ENCODE assay signal across 8 cellular contexts in the genomic region with DNA sequence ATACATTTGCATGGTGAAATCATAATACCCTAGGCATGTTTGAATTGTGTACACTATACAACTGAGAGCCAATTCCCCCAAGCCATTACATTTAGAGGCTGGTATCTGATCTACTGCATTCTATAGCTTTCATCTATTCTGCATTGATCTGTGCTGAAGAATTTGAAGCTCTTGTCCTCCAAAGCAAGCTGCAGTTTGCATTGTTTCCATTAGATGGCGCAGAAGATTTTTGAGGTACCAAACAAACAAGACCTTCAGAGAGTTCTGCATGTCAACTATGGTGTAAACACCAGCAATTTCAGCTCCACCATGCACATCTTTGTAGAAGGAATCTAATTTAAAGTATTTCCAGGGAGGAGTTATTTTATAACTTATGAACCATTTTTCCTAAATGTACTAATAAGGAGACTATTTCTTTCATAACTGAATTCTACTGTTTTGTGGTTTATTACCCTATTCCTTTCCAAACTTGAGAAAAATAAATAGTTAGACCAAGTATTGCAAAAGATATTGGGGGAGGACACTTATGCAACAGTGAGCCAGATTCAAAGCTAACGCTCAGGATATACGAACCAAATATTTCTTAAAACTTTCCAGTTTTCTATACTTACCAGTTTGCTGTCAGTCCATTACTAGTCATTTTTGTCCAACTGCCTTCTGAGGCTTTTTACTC.
DNase-seq lines count a peak whose midpoint lies in the region; TF ChIP-seq lines count a peak whose summit lies in the region.

No MANE protein-coding gene starts in this region.

- no peaks in the 10 kb centered on the region for H3K79me2 ChIP-seq in SK-N-SH (ENCODE audit: insufficient read depth)

- H3K27ac ChIP-seq in SK-N-SH (ENCODE audit: low read depth in 2 of 2, low read length in 1 of 2) = no peak overlapping the region

- H3F3A ChIP-seq in SK-N-SH (replicated peaks; ENCODE audit: insufficient read depth) = no peaks in the 10 kb centered on the region

- no peak overlapping the region for H2AFZ ChIP-seq in SK-N-SH (ENCODE audit: low read depth)

- H3K4me1 ChIP-seq in SK-N-SH (ENCODE audit: control insufficient read depth in 1 of 2, insufficient read depth in 2 of 2, low read depth in 1 of 2, low read length in 1 of 2) = no peaks in the 10 kb centered on the region

- in situ Hi-C loops in astrocyte of the spinal cord (cut with HindIII; ENCODE audit: low sequenced_read_pairs) = no loop called here

- H3K36me3 ChIP-seq in H7 (replicated peaks; ENCODE audit: control insufficient read depth, insufficient read depth, low read length) (no peaks in the 10 kb centered on the region), SK-N-SH (replicated peaks in 1 of 2; ENCODE audit: control insufficient read depth in 1 of 2, insufficient read depth in 2 of 2, low read length in 1 of 2) (no peaks in the 10 kb centered on the region)

- H3K27me3 ChIP-seq in H7 (ENCODE audit: control insufficient read depth, insufficient read depth, low read length) (no peaks in the 10 kb centered on the region), SK-N-SH (ENCODE audit: insufficient read depth) (no peaks in the 10 kb centered on the region)

- TF ChIP-seq EP300 in SK-N-SH (IDR thresholded peaks at IDR 0.05; ENCODE audit: borderline replicate concordance in 1 of 2, low read depth in 1 of 2, low read length in 1 of 2) = no peak

- POLR2A ChIA-PET in SK-N-SH (lab: Yijun Ruan, JAX) = no interaction called here

- no peaks in the 10 kb centered on the region for H3K9me3 ChIP-seq in SK-N-SH

- WGBS in SK-N-SH (ENCODE audit: low lambda C conversion rate) = 7% methylated on average over 3 of the region's 3 CpGs

- DNase-seq in SIG-M5 treated with dmso at 0.1 percent for 504 hours (lab: John Stamatoyannopoulos, UW; ENCODE audit: unreplicated experiment) = peak; percentile 32
- no peak for DNase-seq in SIG-M5 (lab: John Stamatoyannopoulos, UW)
- peak; percentile 11 for DNase-seq in H7
- DNase-seq in M059J (ENCODE audit: low read depth) = peak; percentile 44
- peak; percentile 19 for DNase-seq in SK-N-SH
- DNase-seq in astrocyte of the spinal cord (ENCODE audit: low read depth, low spot score) = peak; percentile 76
- DNase-seq in iPS DF 4.7 (ENCODE audit: extremely low read depth, low spot score) = peak; percentile 83
- peak in 2 of 3 donors; percentile 8 to 73 for DNase-seq in stimulated activated CD4-positive, alpha-beta T cell treated with anti-CD3 and anti-CD28 coated beads, Interleukin-12 subunit alpha, Interleukin-12 subunit beta, amount 100 ng/mL, for 48 hours (ENCODE audit: low read depth in 2 of 3, low spot score in 1 of 3)

- peak; percentile 89 for TF ChIP-seq CTCF in SK-N-SH (IDR thresholded peaks at IDR 0.05)
- peak; percentile 90 for TF ChIP-seq CTCF in astrocyte of the spinal cord (IDR thresholded peaks at IDR 0.05; ENCODE audit: low read depth, low read length)

- H3K4me3 ChIP-seq in H7 (ENCODE audit: insufficient read depth, low read depth, low read length) (no peak overlapping the region), SK-N-SH (ENCODE audit: low read depth in 2 of 2, low read length in 1 of 2) (no peak overlapping the region; a peak in 1 of 4 replicates), astrocyte of the spinal cord (ENCODE audit: low read depth, low read length) (no peak overlapping the region)

- no peaks in the 10 kb centered on the region for H3K9me2 ChIP-seq in SK-N-SH

- no peaks in the 10 kb centered on the region for H4K20me1 ChIP-seq in SK-N-SH (ENCODE audit: insufficient read depth)

- H3K9ac ChIP-seq in SK-N-SH = no peak overlapping the region

- CTCF ChIA-PET in SK-N-SH (lab: Yijun Ruan, JAX) = interaction anchor here (0.6 to 2.1 kb wide), 25 partner anchors 8 to 836 kb away, joined by 3 to 31 read pairs (median 4); no protein-coding TSS in a partner anchor

- peak; percentile 70 for TF ChIP-seq RAD21 in SK-N-SH (IDR thresholded peaks at IDR 0.05; ENCODE audit: low read length)

- H3K4me2 ChIP-seq in SK-N-SH = no peak overlapping the region

TF ChIP-seq in SK-N-SH, 30 proteins besides CTCF, POLR2A, EP300 and RAD21:
- TF ChIP-seq SMC3 (IDR thresholded peaks at IDR 0.05; ENCODE audit: low read depth, low read length) = peak; percentile 67
- TF ChIP-seq, protein P1, sequence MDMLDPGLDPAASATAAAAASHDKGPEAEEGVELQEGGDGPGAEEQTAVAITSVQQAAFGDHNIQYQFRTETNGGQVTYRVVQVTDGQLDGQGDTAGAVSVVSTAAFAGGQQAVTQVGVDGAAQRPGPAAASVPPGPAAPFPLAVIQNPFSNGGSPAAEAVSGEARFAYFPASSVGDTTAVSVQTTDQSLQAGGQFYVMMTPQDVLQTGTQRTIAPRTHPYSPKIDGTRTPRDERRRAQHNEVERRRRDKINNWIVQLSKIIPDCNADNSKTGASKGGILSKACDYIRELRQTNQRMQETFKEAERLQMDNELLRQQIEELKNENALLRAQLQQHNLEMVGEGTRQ (IDR thresholded peaks at IDR 0.05; ENCODE audit: borderline replicate concordance, low read depth, low read length) = no peak
- TF ChIP-seq TEAD4 (IDR thresholded peaks at IDR 0.05; ENCODE audit: borderline replicate concordance, insufficient read depth) = peak; percentile 73; the same call in 1 of the 2 replicates
- TF ChIP-seq GATA2 (CRISPR knock-in tag; IDR thresholded peaks at IDR 0.05) = no peak
- TF ChIP-seq MEF2A (IDR thresholded peaks at IDR 0.05; ENCODE audit: borderline replicate concordance, low read depth) = no peak
